Comparison of ENCODE assay signal across 8 cellular contexts in the genomic region with DNA sequence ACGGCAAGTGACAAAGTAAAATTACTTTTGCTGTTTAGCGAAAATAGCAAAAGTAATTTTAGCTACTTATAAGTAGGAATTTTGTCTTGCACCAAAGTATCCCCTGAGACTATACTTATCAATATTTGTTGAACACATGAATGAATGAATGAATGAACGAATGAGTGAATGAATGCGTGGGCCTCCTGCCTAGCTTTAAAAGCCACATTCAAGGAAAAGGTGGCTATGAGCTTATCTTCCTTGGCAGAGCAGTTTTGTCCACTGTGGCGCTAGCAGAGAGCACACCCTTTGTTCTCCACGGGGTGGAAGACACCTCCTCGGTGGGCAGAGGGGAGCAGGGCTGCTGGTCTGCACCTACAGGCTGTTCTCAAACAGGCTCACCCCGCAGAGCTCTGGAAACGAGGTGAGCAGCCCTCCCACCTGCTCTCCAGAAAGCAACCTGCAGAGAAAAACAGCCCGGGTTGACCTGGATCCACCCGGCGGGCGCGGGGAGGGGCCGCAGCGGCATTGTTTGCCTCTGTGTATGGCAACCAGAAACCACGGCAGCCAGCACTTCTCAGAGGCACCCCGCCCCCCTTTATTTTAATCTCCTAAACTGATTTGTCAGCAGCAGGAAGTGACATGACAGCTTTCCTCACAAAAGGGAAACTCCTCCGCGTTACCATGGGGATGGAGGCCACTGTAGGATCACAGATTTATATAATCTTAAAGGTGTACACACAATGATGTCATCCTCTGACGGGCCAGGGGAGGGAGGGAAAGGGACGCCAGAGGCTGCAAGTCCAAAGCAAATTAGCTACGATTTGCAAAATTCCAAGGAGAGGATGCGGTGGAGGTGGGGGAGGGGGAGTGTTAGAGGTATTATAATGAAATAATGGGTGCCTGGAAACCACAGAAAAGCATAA. TPM values are rescaled to one million over a fixed set of nuclear protein-coding genes. Genes with fewer than 3 reads are reported as not detected.
DNase-seq lines count a peak whose midpoint lies in the region; ATAC-seq and TF ChIP-seq lines count a peak whose summit lies in the region.

No MANE protein-coding gene starts in this region.

- H3K27me3 ChIP-seq in IMR-90 (ENCODE audit: control insufficient read depth, insufficient read depth, low read length): no peaks in the 10 kb centered on the region

- H4K20me1 ChIP-seq in IMR-90 (ENCODE audit: insufficient read depth, low read length): peaks cover 47% of the 10 kb centered on the region
- H4K20me1 ChIP-seq in OCI-LY7 (ENCODE audit: insufficient read depth, low read length): peaks cover 7% of the 10 kb centered on the region; the same call in 1 of the 2 replicates

- peak; percentile 86 for ATAC-seq in GM21529 (IDR thresholded peaks at IDR 0.05; ENCODE audit: unreplicated experiment)
- ATAC-seq in IMR-90 (ENCODE audit: low read depth): peak; percentile 51
- peak; percentile 89 for ATAC-seq in mucosa of descending colon

- peak overlapping the region; percentile 63 for H2BK5ac ChIP-seq in IMR-90 (ENCODE audit: low read depth, low read length, poor library complexity, severe bottlenecking)

- intact Hi-C loops in IMR-90 (cut with micrococcal nuclease): loop anchor here (2.0 to 5.0 kb wide), 2 partner anchors 24 to 33 kb away; no protein-coding TSS in a partner anchor
- intact Hi-C loops in OCI-LY7 (cut with micrococcal nuclease; ENCODE audit: unreplicated experiment): no loop called here
- intact Hi-C loops in mucosa of descending colon (cut with DNase I, micrococcal nuclease): no loop called here

- H3K9me2 ChIP-seq in OCI-LY7 (ENCODE audit: insufficient read depth, low read length): no peaks in the 10 kb centered on the region

- H3K4me1 ChIP-seq in IMR-90 (ENCODE audit: control insufficient read depth, insufficient read depth, low read length): peaks cover 3% of the 10 kb centered on the region
- peaks cover 27% of the 10 kb centered on the region for H3K4me1 ChIP-seq in OCI-LY7 (ENCODE audit: insufficient read depth, low read length, poor library complexity, severe bottlenecking)
- H3K4me1 ChIP-seq in mucosa of descending colon (ENCODE audit: low read depth): peaks cover 36% of the 10 kb centered on the region

- H3K56ac ChIP-seq in IMR-90 (ENCODE audit: extremely low read depth, insufficient read depth, low read length): no peak overlapping the region

- H2AK9ac ChIP-seq in IMR-90 (replicated peaks; ENCODE audit: low read depth, low read length, poor library complexity): peak overlapping the region; percentile 84

- no peak for TF ChIP-seq POLR2A in IMR-90 (IDR thresholded peaks at IDR 0.05; ENCODE audit: low read depth, low read length)

- H3K36me3 ChIP-seq in IMR-90 (ENCODE audit: control insufficient read depth, insufficient read depth, low read length) (peaks cover 26% of the 10 kb centered on the region), OCI-LY7 (ENCODE audit: insufficient read depth, low read length) (peaks cover 10% of the 10 kb centered on the region), mucosa of descending colon (ENCODE audit: low read depth) (no peaks in the 10 kb centered on the region)

- H3K9ac ChIP-seq in IMR-90 (ENCODE audit: low read depth, low read length): 0 out of 2 replicates have a peak overlapping the region, but pooled peaks have one; percentile 7

- H4K91ac ChIP-seq in IMR-90 (ENCODE audit: insufficient read depth, low read depth, low read length): peak overlapping the region; percentile 30

- H3K14ac ChIP-seq in IMR-90 (replicated peaks; ENCODE audit: low read depth, low read length): no peak overlapping the region

- no peaks in the 10 kb centered on the region for H3K9me1 ChIP-seq in IMR-90 (ENCODE audit: insufficient read depth, low read length)

- TF ChIP-seq CTCF in IMR-90 (conservative IDR thresholded peaks at IDR 0.05; ENCODE audit: low read depth, low read length): no peak
- 0 out of 2 replicates have a peak, but pooled peaks have one; percentile 12 for TF ChIP-seq CTCF in OCI-LY7 (conservative IDR thresholded peaks at IDR 0.05; ENCODE audit: low read length)
- no peak for TF ChIP-seq CTCF in mucosa of descending colon (IDR thresholded peaks at IDR 0.05)

- H3K4ac ChIP-seq in IMR-90 (ENCODE audit: low read depth, low read length): peak overlapping the region; percentile 61

- POLR2A ChIA-PET in IMR-90 (lab: Charles Lee; ENCODE audit: unreplicated experiment) (interaction anchor here (0.6 to 2.8 kb wide), 3 partner anchors 50 to 363 kb away, joined by 3 to 13 read pairs (median 6); no protein-coding TSS in a partner anchor), OCI-LY7 (lab: Charles Lee) (interaction anchor here (0.5 to 1.3 kb wide), 8 partner anchors 10 to 426 kb away, joined by 3 to 7 read pairs (median 4); no protein-coding TSS in a partner anchor)

- 0 out of 3 replicates have a peak overlapping the region, but pooled peaks have one; percentile 9 for H2BK15ac ChIP-seq in IMR-90 (ENCODE audit: low read depth, low read length)

- H3K9me3 ChIP-seq in IMR-90 (ENCODE audit: control insufficient read depth, insufficient read depth, low read length): no peaks in the 10 kb centered on the region
- H3K9me3 ChIP-seq in OCI-LY7 (ENCODE audit: low read length): no peaks in the 10 kb centered on the region
- H3K9me3 ChIP-seq in mucosa of descending colon: no peaks in the 10 kb centered on the region

- BruUV-seq in IMR-90 (replicated peaks; lab: Mats Ljungman, UMichigan) (no TSS peak), OCI-LY7 (replicated peaks; lab: Mats Ljungman, UMichigan) (no TSS peak)

- peak overlapping the region; percentile 12; the same call in 1 of the 2 replicates for H3K18ac ChIP-seq in IMR-90 (ENCODE audit: low read depth, low read length)

- dilution Hi-C loops in IMR-90 (cut with HindIII; ENCODE audit: low sequenced_read_pairs, unreplicated experiment): no loop called here

- peak overlapping the region in 1 of 2 experiments; percentile 44; a peak in 1 of 4 replicates for H4K8ac ChIP-seq in IMR-90 (ENCODE audit: low read depth in 2 of 2, low read length in 2 of 2)

- H3K27ac ChIP-seq in IMR-90 (ENCODE audit: insufficient read depth, low read length) (peak overlapping the region; percentile 54), OCI-LY7 (ENCODE audit: low read depth, low read length, poor library complexity, severe bottlenecking) (peak overlapping the region; percentile 30), epithelial cell of prostate (peak overlapping the region; percentile 96)

- DNase-seq in DMS114 treated with DMSO at 0.1 percent for 48 hours (lab: John Stamatoyannopoulos, UW; ENCODE audit: unreplicated experiment) (peak; percentile 91), IMR-90 (peak; percentile 99), OCI-LY7 (ENCODE audit: low spot score) (peak; percentile 94), activated T-cell treated with anti-CD3 and anti-CD28 coated beads for 4 hours (peak; percentile 94), epithelial cell of prostate (ENCODE audit: low read depth, low spot score) (peak; percentile 99), mucosa of descending colon (peak; percentile 95 to 99 (median 95))
- peak; percentile 89 to 91 for DNase-seq in stimulated activated CD8-positive, alpha-beta memory T cell treated with anti-CD3 and anti-CD28 coated beads, Interleukin-4, amount 100 ng/mL, for 1 hour (ENCODE audit: low read depth in 2 of 2, low spot score in 1 of 2)

- H3K4me3 ChIP-seq in IMR-90 (ENCODE audit: insufficient read depth, low read depth, low read length): peak overlapping the region; percentile 12
- peak overlapping the region; percentile 66 for H3K4me3 ChIP-seq in OCI-LY7 (ENCODE audit: low read depth, low read length, poor library complexity, severe bottlenecking)
- H3K4me3 ChIP-seq in mucosa of descending colon: no peak overlapping the region

- in situ Hi-C loops in IMR-90 (cut with MboI; ENCODE audit: low sequenced_read_pairs): loop anchor here (5.0 kb wide), 1 partner anchor 48 kb away; no protein-coding TSS in a partner anchor

- H2AFZ ChIP-seq in IMR-90 (replicated peaks; ENCODE audit: low read length, poor library complexity) (peak overlapping the region; percentile 90), OCI-LY7 (ENCODE audit: low read length) (peak overlapping the region; percentile 95)

- CTCF ChIA-PET in IMR-90 (lab: Yijun Ruan, JAX): interaction anchor here (1.5 kb wide), 1 partner anchor 50 kb away, joined by 6 read pairs; no protein-coding TSS in a partner anchor
- CTCF ChIA-PET in OCI-LY7 (lab: Charles Lee; ENCODE audit: unreplicated experiment): interaction anchor here (0.8 kb wide), 1 partner anchor 50 kb away, joined by 3 read pairs; no protein-coding TSS in a partner anchor

- peaks cover 0 to 18% of the 10 kb centered on the region in 2 experiments; a peak in 2 of 4 replicates for H3K79me1 ChIP-seq in IMR-90 (ENCODE audit: low read depth in 1 of 2, low read length in 2 of 2)

- 3% methylated on average over 7 of the region's 24 CpGs; no CpG with 5 or more reads in 1 of the 2 experiments for WGBS in IMR-90 (ENCODE audit: extremely low coverage in 2 of 2, insufficient read length in 1 of 2), 2 experiments

- no peak overlapping the region for H3K23ac ChIP-seq in IMR-90 (ENCODE audit: low read depth, low read length)

- TF ChIP-seq RAD21 in IMR-90 (IDR thresholded peaks at IDR 0.05; ENCODE audit: low read length): no peak

- H2BK120ac ChIP-seq in IMR-90 (ENCODE audit: low read depth, low read length): peak overlapping the region; percentile 58

- no peak overlapping the region for H2AK5ac ChIP-seq in IMR-90 (ENCODE audit: low read depth, low read length)

- H3K79me2 ChIP-seq in OCI-LY7 (ENCODE audit: insufficient read depth, low read depth, low read length): no peaks in the 10 kb centered on the region

- peak overlapping the region; percentile 57 for H3K4me2 ChIP-seq in IMR-90 (ENCODE audit: low read depth, low read length)
- peak overlapping the region; percentile 86 for H3K4me2 ChIP-seq in OCI-LY7 (ENCODE audit: low read length)

- H2BK20ac ChIP-seq in IMR-90 (ENCODE audit: low read depth, low read length): no peak overlapping the region; the same call in 1 of the 2 replicates

- H4K5ac ChIP-seq in IMR-90 (ENCODE audit: low read depth, low read length): peak overlapping the region; percentile 36

TF ChIP-seq in IMR-90, 13 proteins besides CTCF, POLR2A, EP300 and RAD21 (continues in another document):
- TF ChIP-seq CHD1 (IDR thresholded peaks at IDR 0.05; ENCODE audit: low read depth, low read length): no peak

RNA-seq across cellular contexts. Expression of a gene that starts 5.9 kb away (rescaled TPM):
- total RNA-seq in IMR-90 (2012; rRNA removed) (304 and 320 TPM in 2 replicates), OCI-LY7 (2022) (4.5 and 5.3 TPM in 2 replicates), mucosa of descending colon (100 to 1,000 TPM in 2 of 3 donors, 10 to 100 TPM in 1; 90.9 to 233 (median 137) TPM)
- polyA plus RNA-seq in IMR-90 (2012; rRNA removed): 467 and 674 TPM in 2 replicates
- polyA plus RNA-seq in IMR-90 (2012; cell fraction: cytosol; rRNA removed): 405 and 1,457 TPM in 2 replicates
- polyA plus RNA-seq in IMR-90 (2012; cell fraction: nucleus; rRNA removed; ENCODE audit: low replicate concordance): 1,904 and 1,990 TPM in 2 replicates
- total RNA-seq in OCI-LY7 (2014; rRNA removed; shearing (Covaris generic)): 5.3 and 7.0 TPM in 2 replicates

Comparison
In these comparisons a context has a peak if more than half of its experiments do, and no peak if none do; other contexts are left out.
1. H3K27ac ChIP-seq: peak in every context shown above with its lines; median percentile 96 in epithelial cell of prostate; 54 in IMR-90; 30 in OCI-LY7.
2. RNA of a gene that starts 5.9 kb away (total RNA-seq): 304 to 320 TPM in IMR-90 and 90.9 to 233 TPM in mucosa of descending colon; 4.5 to 7.0 TPM in OCI-LY7; every median in the first group is over 10 times any median in the second.
3. Peak in every context shown above with its lines, with median percentiles within 50 percentile points of each other: DNase-seq and ATAC-seq.